Comparison of ENCODE assay signal across 7 cellular contexts in genomic region chr7:11551470-11551869, GRCh38.
"Had no signal": no experiment of that assay in that cellular context is flagged by ENCODE, and none has a peak within 500 bp of the region (broad histone marks: within the 10 kb centered on the region; RNA-seq: fewer than 3 reads in every experiment).

No MANE protein-coding gene starts in this region.

- FAIRE-seq: H1, HepG2 had no signal

- DNase-seq: HFFc6, KBM-7 had no signal

- H3K27ac Mint-ChIP-seq: GM23338, HFFc6, IgD-negative memory B cell had no signal

- H3K27me3 Mint-ChIP-seq: IgD-negative memory B cell had no signal

- H3K36me3 Mint-ChIP-seq: IgD-negative memory B cell had no signal

- H3K36me3 ChIP-seq: HAP-1 had no signal

- H3K4me3 Mint-ChIP-seq: GM23338, HFFc6, IgD-negative memory B cell had no signal

- H3K4me3 ChIP-seq: GM23338, HAP-1 had no signal

- H3K9me3 Mint-ChIP-seq: GM23338 had no signal

- H3K4me1 Mint-ChIP-seq: IgD-negative memory B cell had no signal
